ENCODE assay signal across 11 cellular contexts in genomic region chr20:48236485-48237055, GRCh38.
"Had no signal": no experiment of that assay in that cellular context is flagged by ENCODE, and none has a peak within 500 bp of the region (broad histone marks: within the 10 kb centered on the region; RNA-seq: fewer than 3 reads in every experiment).

No MANE protein-coding gene starts in this region.

- H3K27ac ChIP-seq: foreskin keratinocyte, heart left ventricle, left lung, skin epidermis, tibial nerve had no signal

- DNase-seq: activated CD4-positive, alpha-beta T cell treated with anti-CD3 and anti-CD28 coated beads, Interleukin-2, amount 50 U/mL, for 1 hour; activated gamma-delta T cell; activated T-cell treated with anti-CD3 and anti-CD28 coated beads, Interleukin-2, amount 50 U/mL, for 24 hours; foreskin keratinocyte; heart left ventricle; islet precursor cell; left lung had no signal

- H3K36me3 Mint-ChIP-seq: stimulated activated memory B cell treated with anti-CD40 and anti-IgM and Interleukin-4, amounts not matched to agents 10 μg/mL and 1 μg/mL and 100 μg/mL, for 72 hours had no signal

- H3K27ac Mint-ChIP-seq: activated naive CD8-positive, alpha-beta T cell; activated T-cell treated with anti-CD3 and anti-CD28 coated beads, Interleukin-2, amount 50 U/mL, for 24 hours; stimulated activated memory B cell treated with anti-CD40 and anti-IgM and Interleukin-4, amounts not matched to agents 10 μg/mL and 1 μg/mL and 100 μg/mL, for 72 hours had no signal

- H3K27me3 ChIP-seq: tibial nerve had no signal

- H3K36me3 ChIP-seq: heart left ventricle, left lung, tibial nerve had no signal

- H3K4me1 ChIP-seq: foreskin keratinocyte, heart left ventricle, left lung, tibial nerve had no signal

- H3K4me3 ChIP-seq: heart left ventricle, left lung, skin epidermis, tibial nerve had no signal

- H3K4me3 Mint-ChIP-seq: activated naive CD8-positive, alpha-beta T cell; activated T-cell treated with anti-CD3 and anti-CD28 coated beads, Interleukin-2, amount 50 U/mL, for 24 hours; stimulated activated memory B cell treated with anti-CD40 and anti-IgM and Interleukin-4, amounts not matched to agents 10 μg/mL and 1 μg/mL and 100 μg/mL, for 72 hours had no signal

- ATAC-seq: foreskin keratinocyte; heart left ventricle; left lung; stimulated activated memory B cell treated with anti-CD40 and anti-IgM and Interleukin-4, amounts not matched to agents 10 μg/mL and 1 μg/mL and 100 μg/mL, for 72 hours had no signal

- H3K4me1 Mint-ChIP-seq: stimulated activated memory B cell treated with anti-CD40 and anti-IgM and Interleukin-4, amounts not matched to agents 10 μg/mL and 1 μg/mL and 100 μg/mL, for 72 hours had no signal
